ENCODE assay signal across 1 cellular context in genomic region chr18:11823545-11823944, GRCh38.
TF ChIP-seq lines count a peak whose summit lies in the region.

No MANE protein-coding gene starts in this region.

TF ChIP-seq in K562, 482 proteins besides CTCF, POLR2A, EP300 and RAD21 (continued from another document):
- TF ChIP-seq, protein P1, sequence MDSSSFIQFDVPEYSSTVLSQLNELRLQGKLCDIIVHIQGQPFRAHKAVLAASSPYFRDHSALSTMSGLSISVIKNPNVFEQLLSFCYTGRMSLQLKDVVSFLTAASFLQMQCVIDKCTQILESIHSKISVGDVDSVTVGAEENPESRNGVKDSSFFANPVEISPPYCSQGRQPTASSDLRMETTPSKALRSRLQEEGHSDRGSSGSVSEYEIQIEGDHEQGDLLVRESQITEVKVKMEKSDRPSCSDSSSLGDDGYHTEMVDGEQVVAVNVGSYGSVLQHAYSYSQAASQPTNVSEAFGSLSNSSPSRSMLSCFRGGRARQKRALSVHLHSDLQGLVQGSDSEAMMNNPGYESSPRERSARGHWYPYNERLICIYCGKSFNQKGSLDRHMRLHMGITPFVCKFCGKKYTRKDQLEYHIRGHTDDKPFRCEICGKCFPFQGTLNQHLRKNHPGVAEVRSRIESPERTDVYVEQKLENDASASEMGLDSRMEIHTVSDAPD (CRISPR knock-in tag; IDR thresholded peaks at IDR 0.05), result no peak
- TF ChIP-seq CBFA2T2 (conservative IDR thresholded peaks at IDR 0.05), result 0 out of 2 replicates have a peak, but pooled peaks have one; percentile 1
- no peak for TF ChIP-seq GTF2E2 (tag; IDR thresholded peaks at IDR 0.05)
- no peak for TF ChIP-seq CBX3 (IDR thresholded peaks at IDR 0.05; ENCODE audit: borderline replicate concordance in 1 of 2, low read length in 2 of 2)
- TF ChIP-seq PHTF2 (CRISPR knock-in tag; IDR thresholded peaks at IDR 0.05), result no peak
- TF ChIP-seq, protein P2, sequence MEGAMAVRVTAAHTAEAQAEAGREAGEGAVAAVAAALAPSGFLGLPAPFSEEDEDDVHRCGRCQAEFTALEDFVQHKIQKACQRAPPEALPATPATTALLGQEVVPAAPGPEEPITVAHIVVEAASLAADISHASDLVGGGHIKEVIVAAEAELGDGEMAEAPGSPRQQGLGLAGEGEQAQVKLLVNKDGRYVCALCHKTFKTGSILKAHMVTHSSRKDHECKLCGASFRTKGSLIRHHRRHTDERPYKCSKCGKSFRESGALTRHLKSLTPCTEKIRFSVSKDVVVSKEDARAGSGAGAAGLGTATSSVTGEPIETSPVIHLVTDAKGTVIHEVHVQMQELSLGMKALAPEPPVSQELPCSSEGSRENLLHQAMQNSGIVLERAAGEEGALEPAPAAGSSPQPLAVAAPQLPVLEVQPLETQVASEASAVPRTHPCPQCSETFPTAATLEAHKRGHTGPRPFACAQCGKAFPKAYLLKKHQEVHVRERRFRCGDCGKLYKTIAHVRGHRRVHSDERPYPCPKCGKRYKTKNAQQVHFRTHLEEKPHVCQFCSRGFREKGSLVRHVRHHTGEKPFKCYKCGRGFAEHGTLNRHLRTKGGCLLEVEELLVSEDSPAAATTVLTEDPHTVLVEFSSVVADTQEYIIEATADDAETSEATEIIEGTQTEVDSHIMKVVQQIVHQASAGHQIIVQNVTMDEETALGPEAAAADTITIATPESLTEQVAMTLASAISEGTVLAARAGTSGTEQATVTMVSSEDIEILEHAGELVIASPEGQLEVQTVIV (CRISPR knock-in tag; IDR thresholded peaks at IDR 0.05; ENCODE audit: borderline replicate concordance), result no peak
- no peak for TF ChIP-seq ZNF316 (IDR thresholded peaks at IDR 0.05)
- 0 out of 2 replicates have a peak, but pooled peaks have one; percentile 11 for TF ChIP-seq TCF3 (CRISPR knock-in tag; IDR thresholded peaks at IDR 0.05)
- no peak for TF ChIP-seq STAT6 (CRISPR knock-in tag; IDR thresholded peaks at IDR 0.05)
- TF ChIP-seq STAT5A (IDR thresholded peaks at IDR 0.05; ENCODE audit: borderline replicate concordance, low read length), result peak; percentile 24; the same call in 1 of the 2 replicates
- no peak for TF ChIP-seq CHCHD3 (CRISPR knock-in tag; IDR thresholded peaks at IDR 0.05)
- no peak for TF ChIP-seq ELF1 (tag; IDR thresholded peaks at IDR 0.05)
- TF ChIP-seq ZNF184 (CRISPR knock-in tag; IDR thresholded peaks at IDR 0.05), result no peak
- TF ChIP-seq SP1 (CRISPR knock-in tag; IDR thresholded peaks at IDR 0.05), result no peak
- TF ChIP-seq, protein P3, sequence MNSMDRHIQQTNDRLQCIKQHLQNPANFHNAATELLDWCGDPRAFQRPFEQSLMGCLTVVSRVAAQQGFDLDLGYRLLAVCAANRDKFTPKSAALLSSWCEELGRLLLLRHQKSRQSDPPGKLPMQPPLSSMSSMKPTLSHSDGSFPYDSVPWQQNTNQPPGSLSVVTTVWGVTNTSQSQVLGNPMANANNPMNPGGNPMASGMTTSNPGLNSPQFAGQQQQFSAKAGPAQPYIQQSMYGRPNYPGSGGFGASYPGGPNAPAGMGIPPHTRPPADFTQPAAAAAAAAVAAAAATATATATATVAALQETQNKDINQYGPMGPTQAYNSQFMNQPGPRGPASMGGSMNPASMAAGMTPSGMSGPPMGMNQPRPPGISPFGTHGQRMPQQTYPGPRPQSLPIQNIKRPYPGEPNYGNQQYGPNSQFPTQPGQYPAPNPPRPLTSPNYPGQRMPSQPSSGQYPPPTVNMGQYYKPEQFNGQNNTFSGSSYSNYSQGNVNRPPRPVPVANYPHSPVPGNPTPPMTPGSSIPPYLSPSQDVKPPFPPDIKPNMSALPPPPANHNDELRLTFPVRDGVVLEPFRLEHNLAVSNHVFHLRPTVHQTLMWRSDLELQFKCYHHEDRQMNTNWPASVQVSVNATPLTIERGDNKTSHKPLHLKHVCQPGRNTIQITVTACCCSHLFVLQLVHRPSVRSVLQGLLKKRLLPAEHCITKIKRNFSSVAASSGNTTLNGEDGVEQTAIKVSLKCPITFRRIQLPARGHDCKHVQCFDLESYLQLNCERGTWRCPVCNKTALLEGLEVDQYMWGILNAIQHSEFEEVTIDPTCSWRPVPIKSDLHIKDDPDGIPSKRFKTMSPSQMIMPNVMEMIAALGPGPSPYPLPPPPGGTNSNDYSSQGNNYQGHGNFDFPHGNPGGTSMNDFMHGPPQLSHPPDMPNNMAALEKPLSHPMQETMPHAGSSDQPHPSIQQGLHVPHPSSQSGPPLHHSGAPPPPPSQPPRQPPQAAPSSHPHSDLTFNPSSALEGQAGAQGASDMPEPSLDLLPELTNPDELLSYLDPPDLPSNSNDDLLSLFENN (IDR thresholded peaks at IDR 0.05; ENCODE audit: low read depth in 2 of 2, low read length in 2 of 2), result no peak
- TF ChIP-seq HNRNPK (IDR thresholded peaks at IDR 0.05; ENCODE audit: low read depth, low read length, poor library complexity, severe bottlenecking), result no peak
- no peak for TF ChIP-seq SUPT5H (IDR thresholded peaks at IDR 0.05)
- no peak for TF ChIP-seq ZNF212 (CRISPR knock-in tag; IDR thresholded peaks at IDR 0.05)
- TF ChIP-seq BCLAF1 (IDR thresholded peaks at IDR 0.05; ENCODE audit: borderline replicate concordance in 1 of 2, control insufficient read depth in 1 of 2, low read depth in 2 of 2, low read length in 1 of 2), result no peak
- TF ChIP-seq SLC30A9 (CRISPR knock-in tag; IDR thresholded peaks at IDR 0.05), result no peak
- TF ChIP-seq E2F3 (CRISPR knock-in tag; IDR thresholded peaks at IDR 0.05), result no peak
- 0 out of 2 replicates have a peak, but pooled peaks have one; percentile 43 for TF ChIP-seq TCF7 (IDR thresholded peaks at IDR 0.05; ENCODE audit: borderline replicate concordance)
